8 cellular contexts compared by ENCODE assay signal in the genomic region with DNA sequence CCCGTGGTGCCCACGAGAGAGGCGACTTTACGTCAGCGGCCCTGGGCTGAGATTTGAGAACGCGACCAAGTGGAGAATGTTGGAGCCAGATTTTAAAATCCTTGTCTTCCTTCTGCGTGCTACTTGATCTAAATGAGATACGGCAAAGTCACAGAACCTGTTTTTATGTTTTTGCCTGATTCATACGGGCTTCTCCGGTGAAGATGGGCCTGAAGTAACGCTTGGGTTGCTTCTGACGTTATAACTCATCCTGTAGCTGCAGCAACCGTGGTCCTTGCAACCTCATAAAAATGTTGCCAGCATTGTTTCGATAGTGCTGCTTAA. TPM values are rescaled to one million over a fixed set of nuclear protein-coding genes. Genes with fewer than 3 reads are reported as not detected.
DNase-seq lines count a peak whose midpoint lies in the region; ATAC-seq and TF ChIP-seq lines count a peak whose summit lies in the region.

No MANE protein-coding gene starts in this region.

- TF ChIP-seq CTCF in AG10803 (conservative IDR thresholded peaks at IDR 0.05; ENCODE audit: low read length) (no peak), suprapubic skin (IDR thresholded peaks at IDR 0.05) (no peak)

- WGBS in suprapubic skin, result 13% methylated on average over 14 of the region's 15 CpGs

- H3K4me1 ChIP-seq in suprapubic skin, result peaks cover 34% of the 10 kb centered on the region

- H3K27ac ChIP-seq in angular gyrus (ENCODE audit: low read depth, low read length), result peak overlapping the region; percentile 56
- peak overlapping the region; percentile 96 for H3K27ac ChIP-seq in suprapubic skin

- ATAC-seq in HG02678 (IDR thresholded peaks at IDR 0.05; ENCODE audit: unreplicated experiment), result peak; percentile 2
- no peak for ATAC-seq in GM21360 (IDR thresholded peaks at IDR 0.05; ENCODE audit: unreplicated experiment)

- peak overlapping the region; percentile 98 for H3K4me3 ChIP-seq in AG10803 (ENCODE audit: low read length)
- peak overlapping the region; percentile 88 for H3K4me3 ChIP-seq in suprapubic skin

- no peaks in the 10 kb centered on the region for H3K27me3 ChIP-seq in suprapubic skin

- TF ChIP-seq EP300 in suprapubic skin (IDR thresholded peaks at IDR 0.05), result peak; percentile 17

- no peak for TF ChIP-seq POLR2A in suprapubic skin (IDR thresholded peaks at IDR 0.05)

- H3K9me3 ChIP-seq in suprapubic skin, result no peaks in the 10 kb centered on the region

- no peak for DNase-seq in AG10803 (ENCODE audit: low read depth)
- DNase-seq in kidney glomerular epithelial cell (lab: John Stamatoyannopoulos, UW), result peak; percentile 80
- DNase-seq in suprapubic skin (ENCODE audit: low spot score in 2 of 2), result no peak
- no peak for DNase-seq in NCI-H345 (lab: John Stamatoyannopoulos, UW)
- DNase-seq in cerebellar nuclear complex (lab: John Stamatoyannopoulos, UW), result no peak

- H3K36me3 ChIP-seq in suprapubic skin, result no peaks in the 10 kb centered on the region

RNA-seq across cellular contexts. Expression of gene SLC35B3, which starts 0.5 kb away (rescaled TPM):
- total RNA-seq in suprapubic skin, result 1 to 10 TPM; 8.1 to 9.6 (median 8.8) TPM
